In genomic region chr9:132774886-132775285, GRCh38 we compare ENCODE assay signal across 18 cellular contexts.
DNase-seq lines count a peak whose midpoint lies in the region; ATAC-seq and TF ChIP-seq lines count a peak whose summit lies in the region.
"Had no signal": no experiment of that assay in that cellular context is flagged by ENCODE, and none has a peak within 500 bp of the region (broad histone marks: within the 10 kb centered on the region; RNA-seq: fewer than 3 reads in every experiment).

No MANE protein-coding gene starts in this region.

- H3K4me3 ChIP-seq in GM23338 (no peak overlapping the region), endodermal cell (ENCODE audit: low read length) (no peak overlapping the region), body of pancreas (no peak overlapping the region)
- H3K4me3 ChIP-seq: BLaER1 treated with 17β-estradiol and CSF1 and Interleukin-3, amounts not matched to agents 10 nM and 100 nM; GM12878; GM23248 had no signal

- H3F3A ChIP-seq in GM23338 (replicated peaks; ENCODE audit: low read depth) = no peaks in the 10 kb centered on the region

- H3K9me3 Mint-ChIP-seq in GM23338 (peaks cover 19% of the 10 kb centered on the region), endodermal cell (peaks cover 17% of the 10 kb centered on the region), neural crest cell (peaks cover 14% of the 10 kb centered on the region)

- TF ChIP-seq CTCF in GM23338 (conservative IDR thresholded peaks at IDR 0.05; ENCODE audit: low read depth in 2 of 2) = no peak
- TF ChIP-seq CTCF in endodermal cell (conservative IDR thresholded peaks at IDR 0.05) = no peak
- no peak for TF ChIP-seq CTCF in neural crest cell (conservative IDR thresholded peaks at IDR 0.05)
- no peak for TF ChIP-seq CTCF in body of pancreas (IDR thresholded peaks at IDR 0.05)

- no peak for TF ChIP-seq POLR2A in body of pancreas (IDR thresholded peaks at IDR 0.05)

- H3K4me3 Mint-ChIP-seq in GM23338 (no peak overlapping the region), endodermal cell (no peak overlapping the region), neural crest cell (peak overlapping the region; percentile 25)
- H3K4me3 Mint-ChIP-seq: B cell; CD8-positive, alpha-beta T cell; HFFc6 had no signal

- H3K4me2 ChIP-seq in GM23338 = no peak overlapping the region
- H3K4me2 ChIP-seq: BLaER1 treated with 17β-estradiol and CSF1 and Interleukin-3, amounts not matched to agents 10 nM and 100 nM had no signal

- peaks cover 6% of the 10 kb centered on the region; the same call in 1 of the 2 replicates for H3K9me2 ChIP-seq in GM23338 (ENCODE audit: insufficient read depth)

- H3K27ac ChIP-seq in GM23338 (ENCODE audit: low read depth) = no peak overlapping the region
- no peak overlapping the region for H3K27ac ChIP-seq in endodermal cell (ENCODE audit: low read depth, low read length)
- no peak overlapping the region for H3K27ac ChIP-seq in body of pancreas
- H3K27ac ChIP-seq: BLaER1 treated with 17β-estradiol and CSF1 and Interleukin-3, amounts not matched to agents 10 nM and 100 nM; GM23248 had no signal

- DNase-seq in GM23338 (ENCODE audit: low spot score) (no peak), endodermal cell (peak; percentile 7), neural crest cell (ENCODE audit: low read depth, low spot score) (no peak), body of pancreas (no peak)
- DNase-seq in stimulated activated CD4-positive, alpha-beta T cell treated with anti-CD3 and anti-CD28 coated beads, Interleukin-1b, Interleukin-23, amount 100 ng/mL, for 48 hours = no peak
- DNase-seq: CD8-positive, alpha-beta T cell; COR-L47; DMS 273 treated with DMSO at 0.1 percent for 48 hours; DMS53; DND-41; EL; GM23248; HFFc6 had no signal

- intact Hi-C loops in body of pancreas (cut with DNase I) = no loop called here

- H2AFZ ChIP-seq in GM23338 = peak overlapping the region; percentile 43; the same call in 1 of the 2 replicates
- H2AFZ ChIP-seq: GM23248 had no signal

- H4K20me1 ChIP-seq in GM23338 (replicated peaks; ENCODE audit: insufficient read depth) = no peaks in the 10 kb centered on the region
- H4K20me1 ChIP-seq: BLaER1 treated with 17β-estradiol and CSF1 and Interleukin-3, amounts not matched to agents 10 nM and 100 nM had no signal

- H3K27me3 ChIP-seq in GM23338 (ENCODE audit: insufficient read depth) = no peaks in the 10 kb centered on the region; the same call in 1 of the 2 replicates
- H3K27me3 ChIP-seq in endodermal cell (ENCODE audit: control insufficient read depth, insufficient read depth, low read length, poor library complexity, severe bottlenecking) = peaks cover 14% of the 10 kb centered on the region
- no peaks in the 10 kb centered on the region for H3K27me3 ChIP-seq in body of pancreas
- H3K27me3 ChIP-seq: BLaER1 treated with 17β-estradiol and CSF1 and Interleukin-3, amounts not matched to agents 10 nM and 100 nM had no signal

- WGBS in endodermal cell (ENCODE audit: insufficient coverage in 1 of 2, insufficient read length in 1 of 2), 2 experiments = 94 to 100% methylated on average over 1 of the region's 1 CpG
- 86 to 100% methylated on average over 1 of the region's 1 CpG for WGBS in body of pancreas, 2 donors

- ATAC-seq in GM23338 = no peak
- no peak for ATAC-seq in HG02938 (IDR thresholded peaks at IDR 0.05; ENCODE audit: unreplicated experiment)
- no peak for ATAC-seq in body of pancreas
- ATAC-seq: CD8-positive, alpha-beta T cell; GM12878; HCT116 had no signal

- H3K79me2 ChIP-seq in GM23338 (replicated peaks; ENCODE audit: insufficient read depth) = no peaks in the 10 kb centered on the region

- H3K4me1 ChIP-seq in GM23338 (ENCODE audit: insufficient read depth) (no peaks in the 10 kb centered on the region; the same call in 1 of the 2 replicates), endodermal cell (ENCODE audit: control insufficient read depth, insufficient read depth, low read length) (no peaks in the 10 kb centered on the region), body of pancreas (peaks cover 6% of the 10 kb centered on the region)

- peaks cover 3% of the 10 kb centered on the region; the same call in 2 of the 3 replicates for H3K4me1 Mint-ChIP-seq in GM23338
- H3K4me1 Mint-ChIP-seq in endodermal cell = peaks cover 3% of the 10 kb centered on the region
- H3K4me1 Mint-ChIP-seq in neural crest cell = peaks cover 22% of the 10 kb centered on the region

- H3K27me3 Mint-ChIP-seq in GM23338 (ENCODE audit: insufficient read depth, low read depth, poor library complexity) = peaks cover 12% of the 10 kb centered on the region
- H3K27me3 Mint-ChIP-seq in endodermal cell (ENCODE audit: insufficient read depth) = peaks cover 58% of the 10 kb centered on the region
- no peaks in the 10 kb centered on the region for H3K27me3 Mint-ChIP-seq in neural crest cell (ENCODE audit: low read depth)

- H3K9ac ChIP-seq in endodermal cell (ENCODE audit: extremely low read depth, low read length, poor library complexity, severe bottlenecking) = no peak overlapping the region
- H3K9ac ChIP-seq: BLaER1 treated with 17β-estradiol and CSF1 and Interleukin-3, amounts not matched to agents 10 nM and 100 nM; GM23248 had no signal

- H3K36me3 ChIP-seq in GM23338 (ENCODE audit: insufficient read depth) (no peaks in the 10 kb centered on the region), endodermal cell (ENCODE audit: control insufficient read depth, insufficient read depth, low read length) (no peaks in the 10 kb centered on the region), body of pancreas (replicated peaks in 1 of 2; ENCODE audit: insufficient read depth in 1 of 2, low read depth in 2 of 2) (no peaks in the 10 kb centered on the region)

- H3K27ac Mint-ChIP-seq in GM23338 (no peak overlapping the region), endodermal cell (no peak overlapping the region), neural crest cell (ENCODE audit: unreplicated experiment) (peak overlapping the region; percentile 86)
- H3K27ac Mint-ChIP-seq: B cell; CD8-positive, alpha-beta T cell; HFFc6 had no signal

- H3K36me3 Mint-ChIP-seq in GM23338 (ENCODE audit: low read depth) (peaks cover 9% of the 10 kb centered on the region), endodermal cell (ENCODE audit: low read depth) (peaks cover 4% of the 10 kb centered on the region), neural crest cell (ENCODE audit: low read depth) (peaks cover 11% of the 10 kb centered on the region)

- H3K9me3 ChIP-seq in endodermal cell (ENCODE audit: control insufficient read depth, low read length) (no peaks in the 10 kb centered on the region), body of pancreas (no peaks in the 10 kb centered on the region)

TF ChIP-seq in GM23338, 12 proteins besides CTCF, POLR2A, EP300 and RAD21:
- TF ChIP-seq ZNF331 (CRISPR knock-in tag; IDR thresholded peaks at IDR 0.05; ENCODE audit: low read depth) = no peak
- TF ChIP-seq POLR2AphosphoS5 (IDR thresholded peaks at IDR 0.05; ENCODE audit: low read depth) = no peak
- TF ChIP-seq EZH2 (IDR thresholded peaks at IDR 0.05; ENCODE audit: low read depth, unreplicated experiment) = no peak
